ENCODE assay signal across 21 cellular contexts in genomic region chr9:131690950-131691573, GRCh38. TPM values are rescaled to one million over a fixed set of nuclear protein-coding genes. Genes with fewer than 3 reads are reported as not detected.
DNase-seq lines count a peak whose midpoint lies in the region; ATAC-seq and TF ChIP-seq lines count a peak whose summit lies in the region.
"Had no signal": no experiment of that assay in that cellular context is flagged by ENCODE, and none has a peak within 500 bp of the region (broad histone marks: within the 10 kb centered on the region; RNA-seq: fewer than 3 reads in every experiment).

No MANE protein-coding gene starts in this region.

- H3K4me1 ChIP-seq in OCI-LY7 (ENCODE audit: insufficient read depth, low read length, poor library complexity, severe bottlenecking) = peaks cover 81% of the 10 kb centered on the region

- DNase-seq in activated CD4-positive, alpha-beta T cell treated with anti-CD3 and anti-CD28 coated beads, Interleukin-2, amount 10 ng/mL, durations not matched to agents 24 days and 14 days = no peak
- DNase-seq in activated CD4-positive, alpha-beta T cell treated with anti-CD3 and anti-CD28 coated beads, Interleukin-2, amount 50 U/mL, for 4 hours = no peak
- DNase-seq in OCI-LY7 (ENCODE audit: low spot score) = no peak
- DNase-seq in activated naive CD8-positive, alpha-beta T cell treated with anti-CD3 and anti-CD28 coated beads, Interleukin-2, amount 50 U/mL, for 24 hours = no peak
- DNase-seq in progenitor cell of endocrine pancreas (ENCODE audit: low spot score, unreplicated experiment) = no peak
- DNase-seq in NCI-H2029 treated with DMSO at 0.1 percent for 48 hours (lab: John Stamatoyannopoulos, UW) = no peak
- no peak for DNase-seq in epidermal melanocyte (ENCODE audit: insufficient read length, low spot score)
- DNase-seq: activated CD4-positive, alpha-beta T cell treated with anti-CD3 and anti-CD28 coated beads for 48 hours; activated gamma-delta T cell; DMS79 treated with DMSO at 0.1 percent for 48 hours; foreskin melanocyte; kidney glomerular epithelial cell; NCI-H2081; NCI-H510A treated with DMSO at 0.1 percent for 48 hours; Right ventricle myocardium superior; stimulated activated naive CD4-positive, alpha-beta T cell; trophoblast cell had no signal

- POLR2A ChIA-PET in OCI-LY7 (lab: Charles Lee) = interaction anchor here (4.1 kb wide), 1 partner anchor 13 kb away, joined by 33 read pairs; no protein-coding TSS in a partner anchor

- H3K4me1 Mint-ChIP-seq in activated CD4-positive, alpha-beta T cell treated with anti-CD3 and anti-CD28 coated beads, Interleukin-2, amount 10 ng/mL, durations not matched to agents 24 days and 14 days = peaks cover 63% of the 10 kb centered on the region
- peaks cover 82% of the 10 kb centered on the region for H3K4me1 Mint-ChIP-seq in activated naive CD8-positive, alpha-beta T cell treated with anti-CD3 and anti-CD28 coated beads, Interleukin-2, amount 50 U/mL, for 24 hours
- H3K4me1 Mint-ChIP-seq in progenitor cell of endocrine pancreas (ENCODE audit: low read depth) = peaks cover 48% of the 10 kb centered on the region

- no peaks in the 10 kb centered on the region for H3K9me2 ChIP-seq in OCI-LY7 (ENCODE audit: insufficient read depth, low read length)

- H3K4me3 ChIP-seq in OCI-LY7 (ENCODE audit: low read depth, low read length, poor library complexity, severe bottlenecking) = peak overlapping the region; percentile 17
- H3K4me3 ChIP-seq: coronary artery had no signal

- peak overlapping the region; percentile 37 for H3K27ac ChIP-seq in OCI-LY7 (ENCODE audit: low read depth, low read length, poor library complexity, severe bottlenecking)
- H3K27ac ChIP-seq: C4-2B, coronary artery had no signal

- CTCF ChIA-PET in OCI-LY7 (lab: Charles Lee; ENCODE audit: unreplicated experiment) = no interaction called here

- TF ChIP-seq CTCF in OCI-LY7 (conservative IDR thresholded peaks at IDR 0.05; ENCODE audit: low read length) (no peak), progenitor cell of endocrine pancreas (IDR thresholded peaks at IDR 0.05; ENCODE audit: unreplicated experiment) (no peak)

- peaks cover 26% of the 10 kb centered on the region for H3K36me3 ChIP-seq in OCI-LY7 (ENCODE audit: insufficient read depth, low read length)

- peak; percentile 67 for ATAC-seq in activated naive CD8-positive, alpha-beta T cell treated with anti-CD3 and anti-CD28 coated beads, Interleukin-2, amount 50 U/mL, for 24 hours
- ATAC-seq in GM21447 (IDR thresholded peaks at IDR 0.05; ENCODE audit: unreplicated experiment) = no peak
- ATAC-seq: HCT116 had no signal

- peaks cover 40% of the 10 kb centered on the region for H4K20me1 ChIP-seq in OCI-LY7 (ENCODE audit: insufficient read depth, low read length)

- TSS peak; percentile 11 for BruUV-seq in OCI-LY7 (replicated peaks; lab: Mats Ljungman, UMichigan)

- H3K79me2 ChIP-seq in OCI-LY7 (ENCODE audit: insufficient read depth, low read depth, low read length) = peaks cover 99% of the 10 kb centered on the region

- peaks cover 19% of the 10 kb centered on the region for H3K36me3 Mint-ChIP-seq in activated CD4-positive, alpha-beta T cell treated with anti-CD3 and anti-CD28 coated beads, Interleukin-2, amount 10 ng/mL, durations not matched to agents 24 days and 14 days (ENCODE audit: low read depth)
- peaks cover 4% of the 10 kb centered on the region for H3K36me3 Mint-ChIP-seq in activated naive CD8-positive, alpha-beta T cell treated with anti-CD3 and anti-CD28 coated beads, Interleukin-2, amount 50 U/mL, for 24 hours (ENCODE audit: low read depth)
- H3K36me3 Mint-ChIP-seq in progenitor cell of endocrine pancreas (ENCODE audit: insufficient read depth) = peaks cover 2% of the 10 kb centered on the region

- intact Hi-C loops in activated CD4-positive, alpha-beta T cell treated with anti-CD3 and anti-CD28 coated beads, Interleukin-2, amount 10 ng/mL, durations not matched to agents 24 days and 14 days (cut with micrococcal nuclease) = no loop called here
- intact Hi-C loops in OCI-LY7 (cut with micrococcal nuclease; ENCODE audit: unreplicated experiment) = no loop called here

- H3K27ac Mint-ChIP-seq in activated CD4-positive, alpha-beta T cell treated with anti-CD3 and anti-CD28 coated beads, Interleukin-2, amount 10 ng/mL, durations not matched to agents 24 days and 14 days = peak overlapping the region; percentile 34
- peak overlapping the region; percentile 69 for H3K27ac Mint-ChIP-seq in activated naive CD8-positive, alpha-beta T cell treated with anti-CD3 and anti-CD28 coated beads, Interleukin-2, amount 50 U/mL, for 24 hours
- peak overlapping the region; percentile 44 for H3K27ac Mint-ChIP-seq in progenitor cell of endocrine pancreas

- H3K4me2 ChIP-seq in OCI-LY7 (ENCODE audit: low read length) = peak overlapping the region; percentile 63

- no peaks in the 10 kb centered on the region for H3K27me3 Mint-ChIP-seq in activated CD4-positive, alpha-beta T cell treated with anti-CD3 and anti-CD28 coated beads, Interleukin-2, amount 10 ng/mL, durations not matched to agents 24 days and 14 days
- no peaks in the 10 kb centered on the region for H3K27me3 Mint-ChIP-seq in activated naive CD8-positive, alpha-beta T cell treated with anti-CD3 and anti-CD28 coated beads, Interleukin-2, amount 50 U/mL, for 24 hours
- H3K27me3 Mint-ChIP-seq in progenitor cell of endocrine pancreas = no peaks in the 10 kb centered on the region

- no peak overlapping the region for H2AFZ ChIP-seq in OCI-LY7 (ENCODE audit: low read length)

- H3K9me3 ChIP-seq in OCI-LY7 (ENCODE audit: low read length) = no peaks in the 10 kb centered on the region

- H3K9me3 Mint-ChIP-seq in activated CD4-positive, alpha-beta T cell treated with anti-CD3 and anti-CD28 coated beads, Interleukin-2, amount 10 ng/mL, durations not matched to agents 24 days and 14 days = no peaks in the 10 kb centered on the region
- no peaks in the 10 kb centered on the region for H3K9me3 Mint-ChIP-seq in activated naive CD8-positive, alpha-beta T cell treated with anti-CD3 and anti-CD28 coated beads, Interleukin-2, amount 50 U/mL, for 24 hours
- no peaks in the 10 kb centered on the region for H3K9me3 Mint-ChIP-seq in progenitor cell of endocrine pancreas (ENCODE audit: low read depth)

- H3K4me3 Mint-ChIP-seq in activated CD4-positive, alpha-beta T cell treated with anti-CD3 and anti-CD28 coated beads, Interleukin-2, amount 10 ng/mL, durations not matched to agents 24 days and 14 days = peak overlapping the region; percentile 69
- peak overlapping the region; percentile 61 for H3K4me3 Mint-ChIP-seq in activated naive CD8-positive, alpha-beta T cell treated with anti-CD3 and anti-CD28 coated beads, Interleukin-2, amount 50 U/mL, for 24 hours
- no peak overlapping the region for H3K4me3 Mint-ChIP-seq in progenitor cell of endocrine pancreas (ENCODE audit: low read depth)

RNA-seq across cellular contexts. Expression of gene RAPGEF1, which starts 48.8 kb away (rescaled TPM):
- 150 and 153 TPM in 2 replicates for total RNA-seq in activated CD4-positive, alpha-beta T cell treated with anti-CD3 and anti-CD28 coated beads, Interleukin-2, amount 10 ng/mL, durations not matched to agents 24 days and 14 days
- 114 and 118 TPM in 2 replicates for total RNA-seq in OCI-LY7 (2014; rRNA removed; shearing (Covaris generic))
- total RNA-seq in OCI-LY7 (2022) = 243 and 277 TPM in 2 replicates
- 57.3 and 62.8 TPM in 2 replicates for total RNA-seq in progenitor cell of endocrine pancreas
